In the genomic region with DNA sequence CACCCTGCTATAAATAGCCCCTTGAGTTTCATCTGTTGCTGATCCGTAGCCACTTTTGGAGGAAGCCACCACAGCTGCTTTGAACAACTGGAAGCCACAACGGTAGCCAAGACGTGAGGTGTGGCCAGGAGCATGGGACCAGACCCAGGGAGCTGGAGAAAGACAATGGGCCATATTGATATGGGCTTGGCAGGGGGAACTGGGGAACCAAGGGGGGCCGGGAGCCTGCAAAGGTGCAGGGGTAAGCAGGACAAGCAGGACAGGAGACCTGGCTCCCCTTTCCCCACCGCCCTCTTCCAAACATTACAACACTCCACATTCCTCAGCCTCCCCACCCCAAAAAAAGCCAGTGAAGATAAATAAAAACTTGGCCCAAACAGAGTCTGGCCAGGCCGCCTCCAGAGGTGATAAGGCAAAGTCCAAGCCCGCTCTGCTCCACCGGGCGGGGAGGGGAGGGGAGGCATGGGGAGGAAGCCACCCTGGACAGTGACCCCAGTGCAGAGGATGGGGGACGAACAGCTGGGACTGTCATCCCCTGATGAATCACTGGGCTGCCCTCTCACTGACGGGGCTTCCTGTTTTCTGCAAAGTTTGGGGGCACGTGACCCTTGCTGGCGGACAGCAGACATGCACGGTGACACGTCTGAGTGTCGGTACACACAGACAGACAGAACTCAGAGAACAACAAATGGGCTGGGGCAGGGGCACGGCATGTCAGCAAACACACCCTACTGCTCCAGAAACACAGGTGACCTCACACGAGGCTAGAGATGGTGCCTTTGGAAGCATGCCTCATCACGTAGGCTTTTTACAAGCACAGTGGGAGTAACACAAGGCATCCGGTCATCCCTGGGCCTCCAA, we compare ENCODE assay signal across 9 cellular contexts.
DNase-seq lines count a peak whose midpoint lies in the region; ATAC-seq, FAIRE-seq and TF ChIP-seq lines count a peak whose summit lies in the region.
"Had no signal": no experiment of that assay in that cellular context is flagged by ENCODE, and none has a peak within 500 bp of the region (broad histone marks: within the 10 kb centered on the region; RNA-seq: fewer than 3 reads in every experiment).

No MANE protein-coding gene starts in this region.

- intact Hi-C loops in left colon (cut with DNase I, micrococcal nuclease) = loop anchor here in 1 of 2 donors (10.0 kb wide), 1 partner anchor 82 kb away; no protein-coding TSS in a partner anchor

- peak overlapping the region; percentile 80 for H3K4me2 ChIP-seq in astrocyte (ENCODE audit: low read length)

- H3K36me3 ChIP-seq in astrocyte (ENCODE audit: insufficient read depth, low read length) = peaks cover 13% of the 10 kb centered on the region

- H3K9me3 ChIP-seq in astrocyte (ENCODE audit: insufficient read depth, low read depth, low read length) = no peaks in the 10 kb centered on the region

- H3K27me3 ChIP-seq in astrocyte (ENCODE audit: insufficient read depth, low read length) = no peaks in the 10 kb centered on the region

- no peak overlapping the region for H3K4me3 ChIP-seq in astrocyte (ENCODE audit: insufficient read depth, low read depth, low read length)

- no peak for TF ChIP-seq CTCF in astrocyte (IDR thresholded peaks at IDR 0.05; ENCODE audit: insufficient read depth, low read depth, low read length)

- H3K27me3 Mint-ChIP-seq in astrocyte (ENCODE audit: low read depth, unreplicated experiment) = no peaks in the 10 kb centered on the region
- H3K27me3 Mint-ChIP-seq in stimulated activated naive B cell treated with anti-CD40 and anti-IgM and Interleukin-4, amounts not matched to agents 10 μg/mL and 1 μg/mL and 100 μg/mL, for 72 hours = peaks cover 26 to 49% of the 10 kb centered on the region in 2 donors

- H3K9me3 Mint-ChIP-seq in astrocyte (ENCODE audit: unreplicated experiment) = no peaks in the 10 kb centered on the region
- H3K9me3 Mint-ChIP-seq in stimulated activated naive B cell treated with anti-CD40 and anti-IgM and Interleukin-4, amounts not matched to agents 10 μg/mL and 1 μg/mL and 100 μg/mL, for 72 hours = no peaks in the 10 kb centered on the region

- H3K4me1 Mint-ChIP-seq in astrocyte (ENCODE audit: low read depth, unreplicated experiment) = peaks cover 48% of the 10 kb centered on the region
- peaks cover 10 to 26% of the 10 kb centered on the region in 2 donors for H3K4me1 Mint-ChIP-seq in stimulated activated naive B cell treated with anti-CD40 and anti-IgM and Interleukin-4, amounts not matched to agents 10 μg/mL and 1 μg/mL and 100 μg/mL, for 72 hours

- peak overlapping the region; percentile 67 for H3K27ac Mint-ChIP-seq in astrocyte (ENCODE audit: unreplicated experiment)
- no peak overlapping the region for H3K27ac Mint-ChIP-seq in stimulated activated naive B cell treated with anti-CD40 and anti-IgM and Interleukin-4, amounts not matched to agents 10 μg/mL and 1 μg/mL and 100 μg/mL, for 72 hours

- H2AFZ ChIP-seq in astrocyte (ENCODE audit: low read depth, low read length) = no peak overlapping the region

- in situ Hi-C loops in G401 (cut with HindIII; ENCODE audit: low sequenced_read_pairs) = no loop called here

- peak overlapping the region; percentile 76 for H3K9ac ChIP-seq in astrocyte (ENCODE audit: low read length)

- peaks cover 56% of the 10 kb centered on the region for H3K4me1 ChIP-seq in astrocyte (ENCODE audit: insufficient read depth, low read length)

- peak overlapping the region; percentile 41 for H3K4me3 Mint-ChIP-seq in astrocyte (ENCODE audit: unreplicated experiment)
- H3K4me3 Mint-ChIP-seq in stimulated activated naive B cell treated with anti-CD40 and anti-IgM and Interleukin-4, amounts not matched to agents 10 μg/mL and 1 μg/mL and 100 μg/mL, for 72 hours = no peak overlapping the region

- H3K36me3 Mint-ChIP-seq in astrocyte (ENCODE audit: low read depth, unreplicated experiment) = peaks cover 51% of the 10 kb centered on the region
- H3K36me3 Mint-ChIP-seq in stimulated activated naive B cell treated with anti-CD40 and anti-IgM and Interleukin-4, amounts not matched to agents 10 μg/mL and 1 μg/mL and 100 μg/mL, for 72 hours = no peaks in the 10 kb centered on the region

- peaks cover 71% of the 10 kb centered on the region for H3K79me2 ChIP-seq in astrocyte (ENCODE audit: insufficient read depth, low read length)

- H4K20me1 ChIP-seq in astrocyte (ENCODE audit: insufficient read depth, low read length) = peaks cover 89% of the 10 kb centered on the region

- H3K27ac ChIP-seq in astrocyte (ENCODE audit: low read depth, low read length) = peak overlapping the region; percentile 84

- peak; percentile 59 for ATAC-seq in left colon
- peak; percentile 71 to 72 for ATAC-seq in stimulated activated naive B cell treated with anti-CD40 and anti-IgM and Interleukin-4, amounts not matched to agents 10 μg/mL and 1 μg/mL and 100 μg/mL, for 72 hours (replicated peaks)

- DNase-seq in HTR-8/SVneo (ENCODE audit: insufficient read length, low spot score) (no peak), astrocyte (ENCODE audit: low read depth) (peak; percentile 75), left colon (peak; percentile 56 to 84), iPS-NIHi11 (ENCODE audit: low spot score) (no peak), superior temporal gyrus (ENCODE audit: extremely low spot score) (no peak), G401 (ENCODE audit: low spot score) (no peak), SIG-M5 treated with dmso at 0.1 percent for 504 hours (lab: John Stamatoyannopoulos, UW; ENCODE audit: unreplicated experiment) (no peak)
- no peak for DNase-seq in stimulated activated naive B cell treated with anti-CD40 and anti-IgM and Interleukin-4, amounts not matched to agents 10 μg/mL and 1 μg/mL and 100 μg/mL, for 72 hours
- DNase-seq: retina had no signal

- peak; percentile 58 for FAIRE-seq in HTR-8/SVneo (lab: Jason Lieb, UNC)
- peak; percentile 45 for FAIRE-seq in astrocyte (lab: Jason Lieb, UNC)

Comparison
In these comparisons a context has a peak if more than half of its experiments do, and no peak if none do; other contexts are left out.
1. DNase-seq: peak in astrocyte (single experiment) and left colon (2 of 2); none in HTR-8/SVneo (single experiment), stimulated activated naive B cell treated with anti-CD40 and anti-IgM and Interleukin-4, amounts not matched to agents 10 μg/mL and 1 μg/mL and 100 μg/mL, for 72 hours (single experiment), iPS-NIHi11 (single experiment), superior temporal gyrus (single experiment), G401 (single experiment) and SIG-M5 treated with dmso at 0.1 percent for 504 hours (single experiment).